1 cellular context compared by ENCODE assay signal in the genomic region with DNA sequence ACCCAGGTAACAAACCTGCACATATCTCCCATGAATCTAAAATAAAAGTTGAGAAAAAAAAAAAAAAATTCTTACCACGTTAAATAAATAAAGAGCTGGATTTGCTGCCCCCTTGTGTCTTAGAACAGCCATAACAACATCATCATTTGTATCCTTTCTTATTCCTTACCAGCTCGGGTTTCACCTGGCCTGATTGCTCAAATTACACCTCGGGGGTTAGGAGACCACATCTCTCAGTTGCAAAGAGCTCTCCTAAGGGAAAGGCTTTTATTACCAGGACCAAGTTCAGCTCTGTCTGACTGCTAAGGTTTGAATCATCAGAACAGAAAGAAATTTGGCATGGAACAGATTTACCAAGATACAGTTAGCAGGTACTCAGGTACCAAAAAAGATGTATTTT.
TF ChIP-seq lines count a peak whose summit lies in the region.

No MANE protein-coding gene starts in this region.

TF ChIP-seq in WTC11, 78 proteins besides CTCF, POLR2A, EP300 and RAD21 (continued from another document):
- TF ChIP-seq, protein P1, sequence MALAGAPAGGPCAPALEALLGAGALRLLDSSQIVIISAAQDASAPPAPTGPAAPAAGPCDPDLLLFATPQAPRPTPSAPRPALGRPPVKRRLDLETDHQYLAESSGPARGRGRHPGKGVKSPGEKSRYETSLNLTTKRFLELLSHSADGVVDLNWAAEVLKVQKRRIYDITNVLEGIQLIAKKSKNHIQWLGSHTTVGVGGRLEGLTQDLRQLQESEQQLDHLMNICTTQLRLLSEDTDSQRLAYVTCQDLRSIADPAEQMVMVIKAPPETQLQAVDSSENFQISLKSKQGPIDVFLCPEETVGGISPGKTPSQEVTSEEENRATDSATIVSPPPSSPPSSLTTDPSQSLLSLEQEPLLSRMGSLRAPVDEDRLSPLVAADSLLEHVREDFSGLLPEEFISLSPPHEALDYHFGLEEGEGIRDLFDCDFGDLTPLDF (CRISPR knock-in tag; IDR thresholded peaks at IDR 0.05), result no peak
- no peak for TF ChIP-seq ZNF423 (CRISPR knock-in tag; IDR thresholded peaks at IDR 0.05)
- TF ChIP-seq ZBTB21 (CRISPR knock-in tag; IDR thresholded peaks at IDR 0.05; ENCODE audit: borderline replicate concordance), result no peak
- TF ChIP-seq JUN (CRISPR knock-in tag; IDR thresholded peaks at IDR 0.05), result no peak
- TF ChIP-seq, protein P2, sequence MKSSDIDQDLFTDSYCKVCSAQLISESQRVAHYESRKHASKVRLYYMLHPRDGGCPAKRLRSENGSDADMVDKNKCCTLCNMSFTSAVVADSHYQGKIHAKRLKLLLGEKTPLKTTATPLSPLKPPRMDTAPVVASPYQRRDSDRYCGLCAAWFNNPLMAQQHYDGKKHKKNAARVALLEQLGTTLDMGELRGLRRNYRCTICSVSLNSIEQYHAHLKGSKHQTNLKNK (CRISPR knock-in tag; IDR thresholded peaks at IDR 0.05), result no peak
- TF ChIP-seq, protein P3, sequence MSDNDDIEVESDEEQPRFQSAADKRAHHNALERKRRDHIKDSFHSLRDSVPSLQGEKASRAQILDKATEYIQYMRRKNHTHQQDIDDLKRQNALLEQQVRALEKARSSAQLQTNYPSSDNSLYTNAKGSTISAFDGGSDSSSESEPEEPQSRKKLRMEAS (CRISPR knock-in tag; IDR thresholded peaks at IDR 0.05), result no peak
- TF ChIP-seq EMX1 (CRISPR knock-in tag; IDR thresholded peaks at IDR 0.05), result no peak
- no peak for TF ChIP-seq NFATC4 (CRISPR knock-in tag; IDR thresholded peaks at IDR 0.05)
